In the genomic region with DNA sequence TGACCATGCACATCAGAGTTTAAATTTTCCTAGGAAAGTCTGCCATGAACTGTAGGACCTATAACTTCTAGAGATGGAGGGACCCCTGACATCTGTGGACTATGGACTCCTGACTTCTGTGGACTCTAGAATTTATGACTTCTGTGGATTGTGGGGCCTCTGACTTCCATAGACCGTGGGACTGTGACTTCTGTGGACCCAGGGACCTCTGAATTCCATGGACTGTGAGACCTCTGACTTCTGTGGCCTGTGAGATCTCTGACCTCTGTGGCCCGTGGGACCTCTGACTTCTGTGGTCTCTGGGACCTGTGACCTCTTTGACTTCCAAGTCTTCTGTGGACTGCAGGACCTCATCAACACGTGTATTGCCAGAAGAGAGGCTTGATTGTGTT, we compare ENCODE assay signal across 1 cellular context.
TF ChIP-seq lines count a peak whose summit lies in the region.

No MANE protein-coding gene starts in this region.

TF ChIP-seq in IMR-90, 13 proteins besides CTCF, POLR2A, EP300 and RAD21:
- TF ChIP-seq MAFK (IDR thresholded peaks at IDR 0.05; ENCODE audit: low read depth, low read length), result no peak
- no peak for TF ChIP-seq MXI1 (IDR thresholded peaks at IDR 0.05; ENCODE audit: borderline replicate concordance, low read depth, low read length)
- no peak for TF ChIP-seq RCOR1 (IDR thresholded peaks at IDR 0.05; ENCODE audit: insufficient replicate concordance, low read length)
- TF ChIP-seq, protein P1, sequence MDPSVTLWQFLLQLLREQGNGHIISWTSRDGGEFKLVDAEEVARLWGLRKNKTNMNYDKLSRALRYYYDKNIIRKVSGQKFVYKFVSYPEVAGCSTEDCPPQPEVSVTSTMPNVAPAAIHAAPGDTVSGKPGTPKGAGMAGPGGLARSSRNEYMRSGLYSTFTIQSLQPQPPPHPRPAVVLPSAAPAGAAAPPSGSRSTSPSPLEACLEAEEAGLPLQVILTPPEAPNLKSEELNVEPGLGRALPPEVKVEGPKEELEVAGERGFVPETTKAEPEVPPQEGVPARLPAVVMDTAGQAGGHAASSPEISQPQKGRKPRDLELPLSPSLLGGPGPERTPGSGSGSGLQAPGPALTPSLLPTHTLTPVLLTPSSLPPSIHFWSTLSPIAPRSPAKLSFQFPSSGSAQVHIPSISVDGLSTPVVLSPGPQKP (IDR thresholded peaks at IDR 0.05; ENCODE audit: borderline replicate concordance, low read depth, low read length), result no peak
- TF ChIP-seq, protein P2, sequence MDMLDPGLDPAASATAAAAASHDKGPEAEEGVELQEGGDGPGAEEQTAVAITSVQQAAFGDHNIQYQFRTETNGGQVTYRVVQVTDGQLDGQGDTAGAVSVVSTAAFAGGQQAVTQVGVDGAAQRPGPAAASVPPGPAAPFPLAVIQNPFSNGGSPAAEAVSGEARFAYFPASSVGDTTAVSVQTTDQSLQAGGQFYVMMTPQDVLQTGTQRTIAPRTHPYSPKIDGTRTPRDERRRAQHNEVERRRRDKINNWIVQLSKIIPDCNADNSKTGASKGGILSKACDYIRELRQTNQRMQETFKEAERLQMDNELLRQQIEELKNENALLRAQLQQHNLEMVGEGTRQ (IDR thresholded peaks at IDR 0.05; ENCODE audit: low read depth, low read length), result no peak
- no peak for TF ChIP-seq MAZ (IDR thresholded peaks at IDR 0.05; ENCODE audit: borderline replicate concordance, low read depth, low read length)
- TF ChIP-seq FOS (IDR thresholded peaks at IDR 0.05; ENCODE audit: low read depth, low read length), result no peak
- no peak for TF ChIP-seq RFX5 (IDR thresholded peaks at IDR 0.05; ENCODE audit: low read depth, low read length)
- no peak for TF ChIP-seq BHLHE40 (IDR thresholded peaks at IDR 0.05; ENCODE audit: low read depth, low read length)
- TF ChIP-seq NFE2L2 (IDR thresholded peaks at IDR 0.05; ENCODE audit: low read depth, low read length), result no peak
- TF ChIP-seq SMC3 (IDR thresholded peaks at IDR 0.05; ENCODE audit: low read depth, low read length), result no peak
